8 cellular contexts compared by ENCODE assay signal in the genomic region with DNA sequence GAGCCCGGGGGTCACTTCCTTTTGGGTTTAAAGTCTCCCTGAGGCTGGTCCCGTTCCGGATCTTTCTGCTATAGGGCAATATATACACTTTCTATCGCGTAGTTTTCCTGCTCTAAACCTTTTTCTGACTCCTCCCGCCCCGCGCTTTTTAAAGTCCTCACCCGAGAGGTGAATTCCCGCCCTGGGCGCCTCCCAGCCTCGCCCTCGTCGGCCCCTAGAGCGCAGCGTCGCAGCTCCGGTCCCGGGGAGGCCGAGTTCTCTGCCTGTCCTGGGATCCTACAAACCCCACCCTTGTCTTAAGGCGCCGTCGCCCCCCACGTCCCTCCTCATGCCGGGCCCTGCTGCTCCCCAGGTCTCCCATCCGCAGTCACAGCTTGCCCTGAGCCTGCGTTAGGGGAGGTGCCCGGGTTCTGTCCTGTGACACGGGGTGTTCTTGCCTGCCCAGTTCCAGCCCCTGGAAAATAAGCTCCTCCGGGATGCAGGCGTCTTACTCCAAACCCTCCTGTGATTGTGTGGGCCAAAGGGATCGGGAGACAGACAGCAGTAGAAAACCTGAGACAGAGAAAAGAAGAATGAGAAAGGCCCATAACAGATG. TPM values are rescaled to one million over a fixed set of nuclear protein-coding genes. Genes with fewer than 3 reads are reported as not detected.
DNase-seq lines count a peak whose midpoint lies in the region; ATAC-seq and TF ChIP-seq lines count a peak whose summit lies in the region.

No MANE protein-coding gene starts in this region.

- H3K4me1 Mint-ChIP-seq in CD4-positive, CD25-positive, alpha-beta regulatory T cell: peaks cover 0 to 31% (median 20%) of the 10 kb centered on the region in 4 donors

- H3K27me3 ChIP-seq in CD4-positive, CD25-positive, alpha-beta regulatory T cell (ENCODE audit: control insufficient read depth, insufficient read depth, low read length): no peaks in the 10 kb centered on the region
- H3K27me3 ChIP-seq in esophagus squamous epithelium (no peaks in the 10 kb centered on the region), neutrophil (peaks cover 13% of the 10 kb centered on the region)

- H3K4me3 Mint-ChIP-seq in CD4-positive, CD25-positive, alpha-beta regulatory T cell: peak overlapping the region; percentile 95 to 97 (median 96)

- H3K4me3 ChIP-seq in CD4-positive, CD25-positive, alpha-beta regulatory T cell (ENCODE audit: low read depth, low read length): peak overlapping the region; percentile 81
- H3K4me3 ChIP-seq in esophagus squamous epithelium: peak overlapping the region; percentile 56 to 69 (median 66)
- peak overlapping the region; percentile 68 to 69 for H3K4me3 ChIP-seq in neutrophil (ENCODE audit: low read depth in 1 of 2, low read length in 1 of 2)

- H3K36me3 ChIP-seq in CD4-positive, CD25-positive, alpha-beta regulatory T cell (ENCODE audit: control insufficient read depth, insufficient read depth, low read length): peaks cover 3% of the 10 kb centered on the region
- H3K36me3 ChIP-seq in esophagus squamous epithelium: peaks cover 0 to 5% (median 0%) of the 10 kb centered on the region in 3 donors
- H3K36me3 ChIP-seq in neutrophil: no peaks in the 10 kb centered on the region

- H3K4me1 ChIP-seq in CD4-positive, CD25-positive, alpha-beta regulatory T cell (ENCODE audit: control insufficient read depth, insufficient read depth, low read length, poor library complexity, severe bottlenecking): peaks cover 21% of the 10 kb centered on the region
- H3K4me1 ChIP-seq in esophagus squamous epithelium (peaks cover 0 to 8% (median 0%) of the 10 kb centered on the region in 3 donors), neutrophil (ENCODE audit: control insufficient read depth in 1 of 2, insufficient read depth in 1 of 2, low read depth in 1 of 2, low read length in 1 of 2) (peaks cover 13% of the 10 kb centered on the region in 2 experiments)

- TF ChIP-seq CTCF in esophagus squamous epithelium (IDR thresholded peaks at IDR 0.05) (no peak), neutrophil (IDR thresholded peaks at IDR 0.05) (no peak)

- no peak for TF ChIP-seq POLR2A in esophagus squamous epithelium (IDR thresholded peaks at IDR 0.05)

- WGBS in esophagus squamous epithelium, 2 donors: 0% methylated on average over 11 to 20 of the region's 32 CpGs

- DNase-seq in CD4-positive, CD25-positive, alpha-beta regulatory T cell: peak in 1 of 3 donors; percentile 24
- peak; percentile 32 for DNase-seq in activated CD4-positive, alpha-beta T cell treated with anti-CD3 and anti-CD28 coated beads, Interleukin-2, amount 50 U/mL, for 1 hour
- DNase-seq in esophagus squamous epithelium (lab: John Stamatoyannopoulos, UW): no peak
- DNase-seq in putamen (ENCODE audit: low spot score): no peak
- no peak for DNase-seq in GM19240 (ENCODE audit: insufficient read length, low spot score)

- H3K9me3 Mint-ChIP-seq in CD4-positive, CD25-positive, alpha-beta regulatory T cell: peaks cover 0 to 14% (median 8%) of the 10 kb centered on the region in 7 donors

- peak; percentile 23 to 24 for ATAC-seq in CD4-positive, CD25-positive, alpha-beta regulatory T cell (ENCODE audit: low read depth in 2 of 2)
- ATAC-seq in GM19397 (IDR thresholded peaks at IDR 0.05; ENCODE audit: unreplicated experiment) (peak; percentile 35), HG03571 (IDR thresholded peaks at IDR 0.05; ENCODE audit: unreplicated experiment) (peak; percentile 43)

- intact Hi-C loops in esophagus squamous epithelium (cut with DNase I): loop anchor here (10.0 kb wide), 1 partner anchor 171 kb away; the partner anchor contains the start of gene ZNF665

- H3K27me3 Mint-ChIP-seq in CD4-positive, CD25-positive, alpha-beta regulatory T cell: no peaks in the 10 kb centered on the region

- peaks cover 10 to 23% of the 10 kb centered on the region in 2 experiments for H3K9me3 ChIP-seq in CD4-positive, CD25-positive, alpha-beta regulatory T cell (ENCODE audit: control insufficient read depth in 2 of 2, low read length in 2 of 2)
- peaks cover 0 to 8% (median 0%) of the 10 kb centered on the region in 3 donors for H3K9me3 ChIP-seq in esophagus squamous epithelium
- no peaks in the 10 kb centered on the region for H3K9me3 ChIP-seq in neutrophil

- peak overlapping the region; percentile 94 to 98 (median 98) for H3K27ac Mint-ChIP-seq in CD4-positive, CD25-positive, alpha-beta regulatory T cell

- H3K36me3 Mint-ChIP-seq in CD4-positive, CD25-positive, alpha-beta regulatory T cell: peaks cover 19% of the 10 kb centered on the region

- H3K27ac ChIP-seq in CD4-positive, CD25-positive, alpha-beta regulatory T cell (ENCODE audit: insufficient read depth, low read length, poor library complexity, severe bottlenecking): peak overlapping the region; percentile 82
- H3K27ac ChIP-seq in esophagus squamous epithelium (peak overlapping the region; percentile 61 to 87 (median 79)), neutrophil (peak overlapping the region; percentile 20)

RNA-seq across cellular contexts. Expression of gene ZNF525, which starts 0.5 kb away (rescaled TPM):
- total RNA-seq in CD4-positive, CD25-positive, alpha-beta regulatory T cell: 11.7 TPM
- polyA plus RNA-seq in CD4-positive, CD25-positive, alpha-beta regulatory T cell: 10 to 100 TPM in 1 of 4 donors, 1 to 10 TPM in 3; 4.0 to 10.7 (median 6.0) TPM
- 10 to 100 TPM in 1 of 4 donors, 1 to 10 TPM in 3; 2.3 to 17.4 (median 6.2) TPM for total RNA-seq in esophagus squamous epithelium

RNA-seq across cellular contexts. Expression of gene ZNF765, which starts 29.0 kb away (rescaled TPM):
- total RNA-seq in CD4-positive, CD25-positive, alpha-beta regulatory T cell: 6.1 TPM
- polyA plus RNA-seq in CD4-positive, CD25-positive, alpha-beta regulatory T cell: 10 to 100 TPM in 2 of 4 donors, 1 to 10 TPM in 2; 5.5 to 11.3 (median 8.5) TPM
- 1 to 10 TPM; 3.3 to 9.0 (median 6.0) TPM for total RNA-seq in esophagus squamous epithelium

RNA-seq across cellular contexts. Expression of gene ZNF845, which starts 32.4 kb away (rescaled TPM):
- 8.8 TPM for total RNA-seq in CD4-positive, CD25-positive, alpha-beta regulatory T cell
- 10 to 100 TPM in 2 of 4 donors, 1 to 10 TPM in 2; 7.3 to 19.8 (median 11.0) TPM for polyA plus RNA-seq in CD4-positive, CD25-positive, alpha-beta regulatory T cell
- 1 to 10 TPM; 2.3 to 7.1 (median 4.4) TPM for total RNA-seq in esophagus squamous epithelium

Comparison
In these comparisons a context has a peak if more than half of its experiments do, and no peak if none do; other contexts are left out.
1. H3K27ac ChIP-seq: peak in every context shown above with its lines; median percentile 82 in CD4-positive, CD25-positive, alpha-beta regulatory T cell; 79 in esophagus squamous epithelium; 20 in neutrophil.